8 cellular contexts compared by ENCODE assay signal in genomic region chr2:230067990-230068657, GRCh38. TPM values are rescaled to one million over a fixed set of nuclear protein-coding genes. Genes with fewer than 3 reads are reported as not detected.
A peak's percentile ranks its signal among the peaks of the same experiment; 100 is the strongest.
DNase-seq lines count a peak whose midpoint lies in the region; ATAC-seq and TF ChIP-seq lines count a peak whose summit lies in the region.

No MANE protein-coding gene starts in this region.

- no peak overlapping the region for H3K27ac ChIP-seq in WERI-Rb-1

- H3K4me3 ChIP-seq in WERI-Rb-1 (ENCODE audit: low read depth, low read length): peak overlapping the region; percentile 36

- peak overlapping the region; percentile 91 to 96 (median 94) for H3K4me3 Mint-ChIP-seq in IgD-negative memory B cell

- peak; percentile 43 for ATAC-seq in left lobe of liver

- peak in 12 of 14 donors; percentile 5 to 68 (median 41) for DNase-seq in C1 segment of cervical spinal cord (lab: John Stamatoyannopoulos, UW)
- peak; percentile 10 for DNase-seq in GM19240 (ENCODE audit: insufficient read length, low spot score)
- DNase-seq in WERI-Rb-1: peak; percentile 9
- DNase-seq in cerebellum (ENCODE audit: low spot score): peak; percentile 47
- DNase-seq in left lobe of liver (ENCODE audit: low spot score): peak; percentile 55
- peak; percentile 69 for DNase-seq in stimulated activated CD4-positive, alpha-beta T cell treated with anti-CD3 and anti-CD28 coated beads, Interleukin-15, amount 100 ng/mL, for 24 hours
- no peak for DNase-seq in A172 (ENCODE audit: low spot score)

- no peaks in the 10 kb centered on the region for H3K9me3 Mint-ChIP-seq in IgD-negative memory B cell

- H3K4me1 Mint-ChIP-seq in IgD-negative memory B cell: peaks cover 12 to 16% (median 14%) of the 10 kb centered on the region in 3 donors

- H3K27me3 ChIP-seq in WERI-Rb-1 (ENCODE audit: insufficient read depth, low read depth, severe bottlenecking): peaks cover 80% of the 10 kb centered on the region

- no peaks in the 10 kb centered on the region for H3K36me3 ChIP-seq in WERI-Rb-1

- H3K36me3 Mint-ChIP-seq in IgD-negative memory B cell: peaks cover 2% of the 10 kb centered on the region

- peaks cover 1% of the 10 kb centered on the region for H3K27me3 Mint-ChIP-seq in IgD-negative memory B cell

- peak overlapping the region; percentile 27 to 92 (median 73) for H3K27ac Mint-ChIP-seq in IgD-negative memory B cell

- no peak for TF ChIP-seq CTCF in WERI-Rb-1 (IDR thresholded peaks at IDR 0.05; ENCODE audit: low read depth, low read length)

- H3K9me3 ChIP-seq in WERI-Rb-1 (ENCODE audit: severe bottlenecking): peaks cover 11% of the 10 kb centered on the region

RNA-seq across cellular contexts. Expression of gene SLC16A14, which starts 0.6 kb away (rescaled TPM):
- polyA plus RNA-seq in IgD-negative memory B cell: 0.49 TPM
- total RNA-seq in cerebellum (52.7 TPM), left lobe of liver (1.6 TPM)
- not detected in 2 replicates for total RNA-seq in A172 (2014; rRNA removed; shearing (Covaris generic))

Comparison
In these comparisons a context has a peak if more than half of its experiments do, and no peak if none do; other contexts are left out.
1. RNA of gene SLC16A14, which starts 0.6 kb away (total RNA-seq): 52.7 TPM in cerebellum (single experiment); 1.6 TPM in left lobe of liver (single experiment) and not detected in A172; every median in the first group is over 10 times any median in the second.